Comparison of ENCODE assay signal across 9 cellular contexts in the genomic region with DNA sequence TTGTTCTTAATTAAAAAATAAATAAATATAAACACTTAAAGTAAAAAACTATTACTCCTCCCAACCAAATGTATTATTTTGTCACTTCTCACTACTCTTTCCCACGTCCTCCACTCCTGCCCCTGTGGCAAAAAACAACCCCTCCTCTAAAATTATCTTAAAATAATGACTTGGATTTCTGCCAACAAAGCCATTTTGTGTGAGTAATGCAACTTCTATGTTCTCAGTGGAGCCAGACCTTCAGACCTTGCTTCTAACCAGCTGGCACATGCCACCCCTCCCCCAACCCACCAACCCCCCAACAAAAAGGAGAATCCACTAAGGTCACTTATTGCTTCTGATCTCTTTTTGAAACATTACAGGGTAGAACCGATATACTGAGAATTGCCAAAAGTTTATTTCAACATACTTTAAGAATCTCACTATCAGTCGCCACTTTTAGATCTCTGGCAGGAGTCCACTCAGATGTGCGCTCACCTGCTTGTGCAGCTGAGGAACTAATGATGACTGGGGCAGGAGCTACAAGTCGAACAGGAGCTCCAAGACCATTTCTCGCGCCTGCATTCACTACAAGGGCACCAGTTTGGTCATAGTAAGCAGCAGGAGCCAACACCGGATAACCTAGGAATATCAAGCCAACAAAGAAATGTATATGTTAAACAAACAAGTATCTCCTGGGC. TPM values are rescaled to one million over a fixed set of nuclear protein-coding genes. Genes with fewer than 3 reads are reported as not detected.
DNase-seq lines count a peak whose midpoint lies in the region; ATAC-seq and TF ChIP-seq lines count a peak whose summit lies in the region.
"Had no signal": no experiment of that assay in that cellular context is flagged by ENCODE, and none has a peak within 500 bp of the region (broad histone marks: within the 10 kb centered on the region; RNA-seq: fewer than 3 reads in every experiment).

No MANE protein-coding gene starts in this region.

- CTCF ChIA-PET in HEK293 (lab: Yijun Ruan, JAX) (interaction anchor here (0.8 to 0.9 kb wide), 3 partner anchors 9 to 14 kb away, joined by 3 read pairs; no protein-coding TSS in a partner anchor), OCI-LY7 (lab: Charles Lee; ENCODE audit: unreplicated experiment) (no interaction called here)

- intact Hi-C loops in OCI-LY7 (cut with micrococcal nuclease; ENCODE audit: unreplicated experiment) = no loop called here

- H3K4me1 ChIP-seq in HEK293 (ENCODE audit: control insufficient read depth, insufficient read depth, low read length) (peaks cover 9% of the 10 kb centered on the region; the same call in 1 of the 2 replicates), OCI-LY7 (ENCODE audit: insufficient read depth, low read length, poor library complexity, severe bottlenecking) (no peaks in the 10 kb centered on the region)

- POLR2A ChIA-PET in HEK293 (lab: Yijun Ruan, JAX) = interaction anchor here (0.8 kb wide), 1 partner anchor 239 kb away, joined by 3 read pairs; no protein-coding TSS in a partner anchor
- POLR2A ChIA-PET in OCI-LY7 (lab: Charles Lee) = no interaction called here

- BruUV-seq in OCI-LY7 (replicated peaks; lab: Mats Ljungman, UMichigan) = no TSS peak

- H3K36me3 ChIP-seq in HEK293 (ENCODE audit: control insufficient read depth in 2 of 2, insufficient read depth in 1 of 2, low read length in 2 of 2) = peaks cover 39 to 98% of the 10 kb centered on the region in 2 experiments
- peaks cover 97% of the 10 kb centered on the region for H3K36me3 ChIP-seq in OCI-LY7 (ENCODE audit: insufficient read depth, low read length)

- H3K4me2 ChIP-seq in OCI-LY7 (ENCODE audit: low read length) = no peak overlapping the region

- no peak overlapping the region for H2AFZ ChIP-seq in OCI-LY7 (ENCODE audit: low read length)

- H3K27ac ChIP-seq in HEK293 (ENCODE audit: extremely low read depth, low read depth, low read length) = 0 out of 2 replicates have a peak overlapping the region, but pooled peaks have one; percentile 13
- H3K27ac ChIP-seq in OCI-LY7 (ENCODE audit: low read depth, low read length, poor library complexity, severe bottlenecking) = no peak overlapping the region

- H3K9me3 ChIP-seq in HEK293 (ENCODE audit: control insufficient read depth, insufficient read depth, low read depth, low read length) = no peaks in the 10 kb centered on the region
- H3K9me3 ChIP-seq in OCI-LY7 (ENCODE audit: low read length) = no peaks in the 10 kb centered on the region

- ATAC-seq in GM21619 (IDR thresholded peaks at IDR 0.05; ENCODE audit: unreplicated experiment) = no peak

- peak; percentile 75 to 89 for DNase-seq in NCI-H446 (lab: John Stamatoyannopoulos, UW)
- DNase-seq in epithelial cell of proximal tubule (ENCODE audit: low read depth) = peak; percentile 33
- peak; percentile 80 for DNase-seq in renal cortical epithelial cell (ENCODE audit: low read depth)
- no peak for DNase-seq in OCI-M2 (lab: John Stamatoyannopoulos, UW; ENCODE audit: unreplicated experiment)
- no peak for DNase-seq in activated gamma-delta T cell treated with Interleukin-2 at 50 U/mL for 16 hours
- DNase-seq in OCI-LY7 (ENCODE audit: low spot score) = no peak
- DNase-seq: effector memory CD4-positive, alpha-beta T cell had no signal

- no peaks in the 10 kb centered on the region for H3K9me2 ChIP-seq in OCI-LY7 (ENCODE audit: insufficient read depth, low read length)

- peaks cover 6% of the 10 kb centered on the region; the same call in 1 of the 2 replicates for H4K20me1 ChIP-seq in OCI-LY7 (ENCODE audit: insufficient read depth, low read length)

- TF ChIP-seq CTCF in HEK293 (tag by site-specific recombination; IDR thresholded peaks at IDR 0.05) (no peak), epithelial cell of proximal tubule (conservative IDR thresholded peaks at IDR 0.05; ENCODE audit: low read depth, low read length) (no peak), OCI-LY7 (conservative IDR thresholded peaks at IDR 0.05; ENCODE audit: low read length) (no peak)

- H3K79me2 ChIP-seq in OCI-LY7 (ENCODE audit: insufficient read depth, low read depth, low read length) = peaks cover 14% of the 10 kb centered on the region; the same call in 1 of the 2 replicates

- H3K4me3 ChIP-seq in HEK293 (ENCODE audit: low read depth, low read length) (no peak overlapping the region), epithelial cell of proximal tubule (ENCODE audit: low read depth, low read length) (no peak overlapping the region), OCI-LY7 (ENCODE audit: low read depth, low read length, poor library complexity, severe bottlenecking) (no peak overlapping the region)

TF ChIP-seq in HEK293, 187 proteins besides CTCF, POLR2A, EP300 and RAD21 (continues in another document):
- TF ChIP-seq PRDM6 (tag by site-specific recombination; IDR thresholded peaks at IDR 0.05) = peak; percentile 74
- TF ChIP-seq, protein P1, sequence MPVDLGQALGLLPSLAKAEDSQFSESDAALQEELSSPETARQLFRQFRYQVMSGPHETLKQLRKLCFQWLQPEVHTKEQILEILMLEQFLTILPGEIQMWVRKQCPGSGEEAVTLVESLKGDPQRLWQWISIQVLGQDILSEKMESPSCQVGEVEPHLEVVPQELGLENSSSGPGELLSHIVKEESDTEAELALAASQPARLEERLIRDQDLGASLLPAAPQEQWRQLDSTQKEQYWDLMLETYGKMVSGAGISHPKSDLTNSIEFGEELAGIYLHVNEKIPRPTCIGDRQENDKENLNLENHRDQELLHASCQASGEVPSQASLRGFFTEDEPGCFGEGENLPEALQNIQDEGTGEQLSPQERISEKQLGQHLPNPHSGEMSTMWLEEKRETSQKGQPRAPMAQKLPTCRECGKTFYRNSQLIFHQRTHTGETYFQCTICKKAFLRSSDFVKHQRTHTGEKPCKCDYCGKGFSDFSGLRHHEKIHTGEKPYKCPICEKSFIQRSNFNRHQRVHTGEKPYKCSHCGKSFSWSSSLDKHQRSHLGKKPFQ (tag by site-specific recombination; IDR thresholded peaks at IDR 0.05) = peak; percentile 48
- TF ChIP-seq ZEB2 (tag by site-specific recombination; IDR thresholded peaks at IDR 0.05) = peak; percentile 26; the same call in 1 of the 2 replicates
- TF ChIP-seq GLI4 (tag by site-specific recombination; IDR thresholded peaks at IDR 0.05) = no peak
- no peak for TF ChIP-seq ZNF169 (tag by site-specific recombination; IDR thresholded peaks at IDR 0.05)
- TF ChIP-seq ZNF76 (tag by site-specific recombination; IDR thresholded peaks at IDR 0.05; ENCODE audit: borderline replicate concordance, low read depth) = no peak
- no peak for TF ChIP-seq ZNF510 (tag by site-specific recombination; IDR thresholded peaks at IDR 0.05; ENCODE audit: insufficient replicate concordance)
- TF ChIP-seq ZBTB17 (tag by site-specific recombination; IDR thresholded peaks at IDR 0.05) = peak; percentile 87
- 0 out of 2 replicates have a peak, but pooled peaks have one; percentile 19 for TF ChIP-seq ZFP37 (tag by site-specific recombination; IDR thresholded peaks at IDR 0.05)
- TF ChIP-seq ZNF202 (tag by site-specific recombination; IDR thresholded peaks at IDR 0.05; ENCODE audit: borderline replicate concordance) = no peak
- peak; percentile 34; the same call in 1 of the 2 replicates for TF ChIP-seq ZNF629 (tag by site-specific recombination; IDR thresholded peaks at IDR 0.05)
- no peak for TF ChIP-seq ZNF280C (tag by site-specific recombination; IDR thresholded peaks at IDR 0.05)
- TF ChIP-seq, protein P2, sequence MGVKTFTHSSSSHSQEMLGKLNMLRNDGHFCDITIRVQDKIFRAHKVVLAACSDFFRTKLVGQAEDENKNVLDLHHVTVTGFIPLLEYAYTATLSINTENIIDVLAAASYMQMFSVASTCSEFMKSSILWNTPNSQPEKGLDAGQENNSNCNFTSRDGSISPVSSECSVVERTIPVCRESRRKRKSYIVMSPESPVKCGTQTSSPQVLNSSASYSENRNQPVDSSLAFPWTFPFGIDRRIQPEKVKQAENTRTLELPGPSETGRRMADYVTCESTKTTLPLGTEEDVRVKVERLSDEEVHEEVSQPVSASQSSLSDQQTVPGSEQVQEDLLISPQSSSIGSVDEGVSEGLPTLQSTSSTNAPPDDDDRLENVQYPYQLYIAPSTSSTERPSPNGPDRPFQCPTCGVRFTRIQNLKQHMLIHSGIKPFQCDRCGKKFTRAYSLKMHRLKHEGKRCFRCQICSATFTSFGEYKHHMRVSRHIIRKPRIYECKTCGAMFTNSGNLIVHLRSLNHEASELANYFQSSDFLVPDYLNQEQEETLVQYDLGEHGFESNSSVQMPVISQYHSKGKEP (tag by site-specific recombination; IDR thresholded peaks at IDR 0.05) = peak; percentile 53; the same call in 1 of the 2 replicates

RNA-seq across cellular contexts. Expression of gene SDC3, which starts 58.3 kb away (rescaled TPM):
- total RNA-seq in epithelial cell of proximal tubule = 25.6 and 35.2 TPM in 2 replicates
- 12.3 and 56.7 TPM in 2 replicates for total RNA-seq in renal cortical epithelial cell
- not detected in 2 replicates for total RNA-seq in OCI-LY7 (2014; rRNA removed; shearing (Covaris generic))
- total RNA-seq in OCI-LY7 (2022) = 0.50 TPM in 1 of 2 replicates, not detected in the other

Comparison
In these comparisons a context has a peak if more than half of its experiments do, and no peak if none do; other contexts are left out.
1. DNase-seq: peak in NCI-H446 (2 of 2), epithelial cell of proximal tubule (single experiment) and renal cortical epithelial cell (single experiment); none in OCI-M2 (single experiment), activated gamma-delta T cell treated with Interleukin-2 at 50 U/mL for 16 hours (single experiment) and OCI-LY7 (single experiment).